Comparison of ENCODE assay signal across 1 cellular context in genomic region chr1:28642847-28643635, GRCh38.
TF ChIP-seq lines count a peak whose summit lies in the region.

TSS of gene TAF12 (minus strand) at chr1:28643067. CDS start at chr1:28622081, 20,986 bp downstream.

TF ChIP-seq in H1, 55 proteins besides CTCF, POLR2A, EP300 and RAD21 (continued from another document):
- TF ChIP-seq CHD7 (IDR thresholded peaks at IDR 0.05; ENCODE audit: insufficient replicate concordance, low read length): no peak
- peak; percentile 77 for TF ChIP-seq NRF1 (IDR thresholded peaks at IDR 0.05; ENCODE audit: low read depth, low read length)
- TF ChIP-seq HDAC2 (IDR thresholded peaks at IDR 0.05; ENCODE audit: borderline replicate concordance in 1 of 2, low read depth in 2 of 2, low read length in 2 of 2): peak in 1 of 2 experiments; percentile 86; a peak in 1 of 4 replicates
- TF ChIP-seq POLR2AphosphoS5 (IDR thresholded peaks at IDR 0.05; ENCODE audit: low read depth, low read length): peak; percentile 88
- TF ChIP-seq KDM4A (IDR thresholded peaks at IDR 0.05; ENCODE audit: low read depth, low read length, severe bottlenecking): peak; percentile 95
- TF ChIP-seq KDM5A (IDR thresholded peaks at IDR 0.05; ENCODE audit: low read length): 0 out of 2 replicates have a peak, but pooled peaks have one; percentile 34
- TF ChIP-seq FOSL1 (IDR thresholded peaks at IDR 0.05; ENCODE audit: insufficient read depth, low read depth, low read length): no peak
- TF ChIP-seq GABPA (IDR thresholded peaks at IDR 0.05; ENCODE audit: borderline replicate concordance, insufficient read depth, low read length): peak; percentile 96
- TF ChIP-seq ATF2 (IDR thresholded peaks at IDR 0.05; ENCODE audit: low read length): 0 out of 2 replicates have a peak, but pooled peaks have one; percentile 48
- TF ChIP-seq SP1 (IDR thresholded peaks at IDR 0.05; ENCODE audit: low read depth, low read length): no peak
- TF ChIP-seq EGR1 (IDR thresholded peaks at IDR 0.05; ENCODE audit: borderline replicate concordance, low read depth, low read length): peak; percentile 81
- peak; percentile 96 for TF ChIP-seq TAF1 (IDR thresholded peaks at IDR 0.05; ENCODE audit: low read depth, low read length)
- no peak for TF ChIP-seq SUZ12 (IDR thresholded peaks at IDR 0.05; ENCODE audit: low read length)
- peak; percentile 62; the same call in 1 of the 2 replicates for TF ChIP-seq E2F6 (IDR thresholded peaks at IDR 0.05)
- TF ChIP-seq SP4 (IDR thresholded peaks at IDR 0.05; ENCODE audit: low read length): 0 out of 2 replicates have a peak, but pooled peaks have one; percentile 59
- TF ChIP-seq SIN3A (conservative IDR thresholded peaks at IDR 0.05 in 1 of 2, IDR thresholded peaks at IDR 0.05 in 1 of 2; ENCODE audit: low read depth in 1 of 2, low read length in 2 of 2): peak; percentile 25 to 77; a peak in 1 of 4 replicates
- peak; percentile 87 for TF ChIP-seq TAF7 (optimal IDR thresholded peaks at IDR 0.05; ENCODE audit: borderline replicate concordance, low read depth, low read length)
- TF ChIP-seq CBX5 (IDR thresholded peaks at IDR 0.05; ENCODE audit: low read depth, low read length): no peak
- 0 out of 2 replicates have a peak, but pooled peaks have one; percentile 4 for TF ChIP-seq ATF3 (IDR thresholded peaks at IDR 0.05; ENCODE audit: insufficient read depth, low read depth, low read length)
- peak; percentile 77; the same call in 1 of the 2 replicates for TF ChIP-seq USF2 (IDR thresholded peaks at IDR 0.05; ENCODE audit: low read length)
- TF ChIP-seq GTF2F1 (IDR thresholded peaks at IDR 0.05; ENCODE audit: borderline replicate concordance, low read depth, low read length): peak; percentile 82; the same call in 1 of the 2 replicates
- TF ChIP-seq BCL11A (IDR thresholded peaks at IDR 0.05; ENCODE audit: low read depth in 2 of 2, low read length in 2 of 2): no peak
TF ChIP-seq in H1: peak in this region for 23.
